In genomic region chr22:45664136-45664646, GRCh38 we compare ENCODE assay signal across 17 cellular contexts. TPM values are rescaled to one million over a fixed set of nuclear protein-coding genes. Genes with fewer than 3 reads are reported as not detected.
DNase-seq lines count a peak whose midpoint lies in the region; TF ChIP-seq lines count a peak whose summit lies in the region.
"Had no signal": no experiment of that assay in that cellular context is flagged by ENCODE, and none has a peak within 500 bp of the region (broad histone marks: within the 10 kb centered on the region; RNA-seq: fewer than 3 reads in every experiment).

No MANE protein-coding gene starts in this region.

- peaks cover 4% of the 10 kb centered on the region; the same call in 1 of the 2 replicates for H3K4me1 ChIP-seq in Karpas-422 (ENCODE audit: low read length)
- H3K4me1 ChIP-seq in CD4-positive, alpha-beta memory T cell (ENCODE audit: insufficient read depth, low read length), result no peaks in the 10 kb centered on the region
- H3K4me1 ChIP-seq: HAP-1 had no signal

- no peak overlapping the region for H3K4me2 ChIP-seq in Karpas-422 (ENCODE audit: low read depth, low read length, poor library complexity, severe bottlenecking)

- intact Hi-C loops in CD4-positive, alpha-beta memory T cell (cut with micrococcal nuclease), result no loop called here

- CTCF ChIA-PET in CD4-positive, alpha-beta memory T cell (lab: Charles Lee; ENCODE audit: partially characterized antibody), result interaction anchor here (0.8 to 1.6 kb wide), 2 partner anchors 9 to 21 kb away, joined by 3 to 4 read pairs; no protein-coding TSS in a partner anchor

- H3K27me3 ChIP-seq in Karpas-422 (ENCODE audit: low read length), result no peaks in the 10 kb centered on the region; the same call in 1 of the 2 replicates
- no peaks in the 10 kb centered on the region for H3K27me3 ChIP-seq in CD4-positive, alpha-beta memory T cell (ENCODE audit: insufficient read depth, low read length)

- H3K27ac ChIP-seq in Karpas-422 (ENCODE audit: low read length), result no peak overlapping the region
- H3K27ac ChIP-seq in CD4-positive, alpha-beta memory T cell (ENCODE audit: low read depth, low read length), result no peak overlapping the region
- H3K27ac ChIP-seq: GM23248, HL-60 had no signal

- H4K20me1 ChIP-seq in Karpas-422 (ENCODE audit: insufficient read depth, low read depth, low read length), result no peaks in the 10 kb centered on the region

- H3K4me1 Mint-ChIP-seq in CD4-positive, alpha-beta memory T cell, result no peaks in the 10 kb centered on the region
- H3K4me1 Mint-ChIP-seq: CD14-positive monocyte had no signal

- no peaks in the 10 kb centered on the region for H3K79me2 ChIP-seq in Karpas-422 (ENCODE audit: low read length)

- peak; percentile 62 for DNase-seq in EH (ENCODE audit: low read depth)
- peak; percentile 41 for DNase-seq in RPMI7951 (ENCODE audit: low read depth)
- peak; percentile 54 for DNase-seq in fibroblast of the aortic adventitia (ENCODE audit: low read depth)
- DNase-seq in superior temporal gyrus (ENCODE audit: extremely low spot score), result peak; percentile 42
- DNase-seq in DMS114 treated with DMSO at 0.1 percent for 48 hours (lab: John Stamatoyannopoulos, UW; ENCODE audit: unreplicated experiment), result no peak
- no peak for DNase-seq in Karpas-422
- DNase-seq in CD4-positive, alpha-beta memory T cell, result no peak
- DNase-seq: ACHN; AML-193; Calu3; CD8-positive, alpha-beta T cell; DMS53; DND-41; GM23248 had no signal

- H3K9me3 Mint-ChIP-seq in CD4-positive, alpha-beta memory T cell, result peaks cover 0 to 6% (median 1%) of the 10 kb centered on the region in 8 donors
- H3K9me3 Mint-ChIP-seq: CD8-positive, alpha-beta T cell had no signal

- no peaks in the 10 kb centered on the region for H3K36me3 Mint-ChIP-seq in CD4-positive, alpha-beta memory T cell
- H3K36me3 Mint-ChIP-seq: CD14-positive monocyte; CD8-positive, alpha-beta T cell had no signal

- H3K4me3 Mint-ChIP-seq in CD4-positive, alpha-beta memory T cell, result no peak overlapping the region
- H3K4me3 Mint-ChIP-seq: CD14-positive monocyte; CD8-positive, alpha-beta T cell had no signal

- TF ChIP-seq CTCF in fibroblast of the aortic adventitia (IDR thresholded peaks at IDR 0.05; ENCODE audit: insufficient read depth, low read length), result no peak

- no peaks in the 10 kb centered on the region for H3K9me3 ChIP-seq in Karpas-422 (ENCODE audit: low read length)
- H3K9me3 ChIP-seq in CD4-positive, alpha-beta memory T cell (ENCODE audit: control insufficient read depth in 1 of 2, low read length in 2 of 2), result no peaks in the 10 kb centered on the region

- H3K27ac Mint-ChIP-seq in CD4-positive, alpha-beta memory T cell, result no peak overlapping the region
- H3K27ac Mint-ChIP-seq: CD14-positive monocyte; CD8-positive, alpha-beta T cell had no signal

- H3K9ac ChIP-seq in Karpas-422 (ENCODE audit: low read length), result no peak overlapping the region
- H3K9ac ChIP-seq: GM23248 had no signal

- peaks cover 7 to 17% of the 10 kb centered on the region in 2 donors for H3K27me3 Mint-ChIP-seq in CD4-positive, alpha-beta memory T cell

- POLR2A ChIA-PET in CD4-positive, alpha-beta memory T cell (lab: Charles Lee; ENCODE audit: partially characterized antibody), result no interaction called here

- H3K4me3 ChIP-seq in fibroblast of the aortic adventitia (ENCODE audit: low read depth, low read length) (no peak overlapping the region), Karpas-422 (ENCODE audit: low read length) (no peak overlapping the region)
- no peak overlapping the region for H3K4me3 ChIP-seq in CD4-positive, alpha-beta memory T cell (ENCODE audit: low read length in 2 of 2)
- H3K4me3 ChIP-seq: GM23248, HAP-1 had no signal

- H2AFZ ChIP-seq in Karpas-422 (ENCODE audit: low read length), result no peak overlapping the region
- H2AFZ ChIP-seq: GM23248 had no signal

- no peaks in the 10 kb centered on the region for H3K36me3 ChIP-seq in Karpas-422 (ENCODE audit: insufficient read depth, low read length)
- H3K36me3 ChIP-seq in CD4-positive, alpha-beta memory T cell (ENCODE audit: insufficient read depth, low read length), result no peaks in the 10 kb centered on the region
- H3K36me3 ChIP-seq: HAP-1 had no signal

- H3K9me2 ChIP-seq in Karpas-422 (replicated peaks; ENCODE audit: insufficient read depth, low read length), result no peaks in the 10 kb centered on the region

RNA-seq across cellular contexts. Expression of gene ATXN10, which starts 7.4 kb away (rescaled TPM):
- total RNA-seq in RPMI7951 (2014; rRNA removed; shearing (Covaris generic)), result 97.7 and 103 TPM in 2 replicates
- 130 and 261 TPM in 2 replicates for total RNA-seq in fibroblast of the aortic adventitia (ENCODE audit: low replicate concordance)
- total RNA-seq in Karpas-422 (2014; rRNA removed; shearing (Covaris generic); ENCODE audit: low replicate concordance), result 112 and 210 TPM in 2 replicates
- total RNA-seq in CD4-positive, alpha-beta memory T cell, result 10 to 100 TPM; 61.8 to 69.0 TPM
- polyA plus RNA-seq in CD4-positive, alpha-beta memory T cell, result 100 to 1,000 TPM in 1 of 2 donors, 10 to 100 TPM in 1; 83.5 to 102 TPM

Comparison
In these comparisons a context has a peak if more than half of its experiments do, and no peak if none do; other contexts are left out.
1. DNase-seq: peak in EH (single experiment), RPMI7951 (single experiment), fibroblast of the aortic adventitia (single experiment) and superior temporal gyrus (single experiment); none in DMS114 treated with DMSO at 0.1 percent for 48 hours (single experiment), Karpas-422 (single experiment) and CD4-positive, alpha-beta memory T cell (0 of 5).